ENCODE assay signal across 37 cellular contexts in the genomic region with DNA sequence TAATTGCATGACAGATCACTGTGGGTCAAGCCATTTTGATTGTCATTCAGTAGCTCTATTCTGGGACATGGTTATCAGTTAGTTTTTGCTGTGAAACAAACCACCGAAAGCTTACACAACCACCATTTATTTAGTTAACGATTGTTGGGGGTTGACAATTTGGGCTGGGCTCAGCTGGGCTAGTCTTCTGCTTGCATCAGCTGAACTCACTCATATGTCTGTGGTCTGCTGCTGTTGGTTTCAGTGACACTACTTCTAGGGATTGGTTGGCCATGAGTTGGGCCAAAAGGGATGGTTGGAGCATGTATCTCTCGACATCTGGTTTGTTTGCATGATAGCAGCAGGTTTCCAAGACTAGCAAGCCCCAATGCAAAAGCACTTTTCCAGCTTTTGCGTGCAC. TPM values are rescaled to one million over a fixed set of nuclear protein-coding genes. Genes with fewer than 3 reads are reported as not detected.
"Had no signal": no experiment of that assay in that cellular context is flagged by ENCODE, and none has a peak within 500 bp of the region (broad histone marks: within the 10 kb centered on the region; RNA-seq: fewer than 3 reads in every experiment).

No MANE protein-coding gene starts in this region.

- H3K4me3 Mint-ChIP-seq: activated B cell treated with CpG ODN at 0.5 μM for 24 hours; activated CD4-positive, alpha-beta memory T cell treated with anti-CD3 and anti-CD28 coated beads, Interleukin-2, amount 10 ng/mL, durations not matched to agents 7 days and 5 days; activated CD4-positive, alpha-beta T cell treated with anti-CD3 and anti-CD28 coated beads, Interleukin-2, amount 10 ng/mL, durations not matched to agents 24 days and 14 days; activated CD8-positive, alpha-beta memory T cell treated with anti-CD3 and anti-CD28 coated beads, Interleukin-2, amount 10 ng/mL, durations not matched to agents 7 days and 5 days; activated CD8-positive, alpha-beta T cell treated with anti-CD3 and anti-CD28 coated beads, Interleukin-2, amount 10 ng/mL, durations not matched to agents 7 days and 5 days; activated naive CD4-positive, alpha-beta T cell treated with anti-CD3 and anti-CD28 coated beads, Interleukin-2, amount 10 ng/mL, durations not matched to agents 7 days and 5 days; activated naive CD4-positive, alpha-beta T cell treated with anti-CD3 and anti-CD28 coated beads, Interleukin-2, amount 50 U/mL, for 24 hours; activated naive CD8-positive, alpha-beta T cell; activated naive CD8-positive, alpha-beta T cell treated with anti-CD3 and anti-CD28 coated beads, Interleukin-2, amount 10 ng/mL, durations not matched to agents 7 days and 5 days; activated naive CD8-positive, alpha-beta T cell treated with anti-CD3 and anti-CD28 coated beads, Interleukin-2, amount 50 U/mL, for 24 hours; activated T-cell treated with anti-CD3 and anti-CD28 coated beads, Interleukin-2, amount 50 U/mL, for 24 hours; brain; central memory CD8-positive, alpha-beta T cell; T-helper 2 cell treated with Interferon-gamma antibody and Interleukin-4, amounts not matched to agents 5 μg/mL and 100 μg/mL, for 36 hours had no signal

- H3K4me1 ChIP-seq: ascending aorta, colonic mucosa had no signal

- H3K4me1 Mint-ChIP-seq: brain had no signal

- H3K36me3 Mint-ChIP-seq: activated CD8-positive, alpha-beta memory T cell treated with anti-CD3 and anti-CD28 coated beads, Interleukin-2, amount 10 ng/mL, durations not matched to agents 7 days and 5 days; activated naive CD4-positive, alpha-beta T cell treated with anti-CD3 and anti-CD28 coated beads, Interleukin-2, amount 10 ng/mL, durations not matched to agents 7 days and 5 days; activated naive CD8-positive, alpha-beta T cell; activated naive CD8-positive, alpha-beta T cell treated with anti-CD3 and anti-CD28 coated beads, Interleukin-2, amount 10 ng/mL, durations not matched to agents 7 days and 5 days; brain had no signal

- H3K27me3 ChIP-seq: ascending aorta, cardiac muscle cell, colonic mucosa had no signal

- H3K27ac Mint-ChIP-seq: activated B cell treated with CpG ODN at 0.5 μM for 24 hours; activated CD4-positive, alpha-beta memory T cell treated with anti-CD3 and anti-CD28 coated beads, Interleukin-2, amount 10 ng/mL, durations not matched to agents 7 days and 5 days; activated CD4-positive, alpha-beta T cell treated with anti-CD3 and anti-CD28 coated beads, Interleukin-2, amount 10 ng/mL, durations not matched to agents 24 days and 14 days; activated CD8-positive, alpha-beta memory T cell treated with anti-CD3 and anti-CD28 coated beads, Interleukin-2, amount 10 ng/mL, durations not matched to agents 7 days and 5 days; activated CD8-positive, alpha-beta T cell treated with anti-CD3 and anti-CD28 coated beads, Interleukin-2, amount 10 ng/mL, durations not matched to agents 7 days and 5 days; activated naive CD4-positive, alpha-beta T cell treated with anti-CD3 and anti-CD28 coated beads, Interleukin-2, amount 10 ng/mL, durations not matched to agents 7 days and 5 days; activated naive CD4-positive, alpha-beta T cell treated with anti-CD3 and anti-CD28 coated beads, Interleukin-2, amount 50 U/mL, for 24 hours; activated naive CD8-positive, alpha-beta T cell; activated naive CD8-positive, alpha-beta T cell treated with anti-CD3 and anti-CD28 coated beads, Interleukin-2, amount 10 ng/mL, durations not matched to agents 7 days and 5 days; activated naive CD8-positive, alpha-beta T cell treated with anti-CD3 and anti-CD28 coated beads, Interleukin-2, amount 50 U/mL, for 24 hours; activated T-cell treated with anti-CD3 and anti-CD28 coated beads, Interleukin-2, amount 50 U/mL, for 24 hours; activated T-helper 2 cell treated with anti-CD3 and anti-CD28 coated beads, Interferon-gamma antibody, Interleukin-2, Interleukin-4, amounts not matched to agents 10 μg/mL and 5 μg/mL and 100 μg/mL, durations not matched to agents 14 hours and 24 hours and 36 hours; brain; T-helper 2 cell treated with Interferon-gamma antibody and Interleukin-4, amounts not matched to agents 5 μg/mL and 100 μg/mL, for 36 hours had no signal

- H3K4me3 ChIP-seq: ascending aorta, cardiac muscle cell, colonic mucosa had no signal

- H3K36me3 ChIP-seq: ascending aorta, cardiac muscle cell, colonic mucosa had no signal

- DNase-seq: activated B cell treated with CpG ODN at 0.5 μM for 24 hours; activated CD4-positive, alpha-beta memory T cell treated with anti-CD3 and anti-CD28 coated beads, Interleukin-2, amount 10 ng/mL, durations not matched to agents 7 days and 5 days; activated CD4-positive, alpha-beta T cell treated with anti-CD3 and anti-CD28 coated beads for 4 hours; activated CD4-positive, alpha-beta T cell treated with anti-CD3 and anti-CD28 coated beads, Interleukin-2, amount 10 ng/mL, durations not matched to agents 24 days and 14 days; activated CD4-positive, alpha-beta T cell treated with anti-CD3 and anti-CD28 coated beads, Interleukin-2, amount 50 U/mL, for 1 hour; activated CD4-positive, alpha-beta T cell treated with anti-CD3 and anti-CD28 coated beads, Interleukin-2, amount 50 U/mL, for 48 hours; activated CD4-positive, CD25-positive, alpha-beta regulatory T cell treated with anti-CD3 and anti-CD28 coated beads, Interleukin-2, amount 50 U/mL, for 72 hours; activated CD8-positive, alpha-beta memory T cell treated with anti-CD3 and anti-CD28 coated beads for 24 hours; activated CD8-positive, alpha-beta memory T cell treated with anti-CD3 and anti-CD28 coated beads, Interleukin-2, amount 10 ng/mL, durations not matched to agents 7 days and 5 days; activated CD8-positive, alpha-beta memory T cell treated with anti-CD3 and anti-CD28 coated beads, Interleukin-2, amount 50 U/mL, for 48 hours; activated CD8-positive, alpha-beta T cell treated with anti-CD3 and anti-CD28 coated beads, Interleukin-2, amount 10 ng/mL, durations not matched to agents 7 days and 5 days; activated effector memory CD4-positive, alpha-beta T cell treated with Interleukin-2 at 50 U/mL for 16 hours; activated gamma-delta T cell; activated naive CD4-positive, alpha-beta T cell treated with anti-CD3 and anti-CD28 coated beads, Interleukin-2, amount 10 ng/mL, durations not matched to agents 7 days and 5 days; activated naive CD4-positive, alpha-beta T cell treated with Interleukin-2 at 50 U/mL for 16 hours; activated naive CD8-positive, alpha-beta T cell treated with anti-CD3 and anti-CD28 coated beads, Interleukin-2, amount 10 ng/mL, durations not matched to agents 7 days and 5 days; activated naive CD8-positive, alpha-beta T cell treated with anti-CD3 and anti-CD28 coated beads, Interleukin-2, amount 50 U/mL, for 24 hours; activated T-cell treated with anti-CD3 and anti-CD28 coated beads, Interleukin-2, amount 50 U/mL, for 24 hours; activated T-cell treated with anti-CD3 and anti-CD28 coated beads, Interleukin-2, amount 50 U/mL, for 48 hours; amygdala; anterior cingulate cortex; caudate nucleus; cerebellar nuclear complex; colonic mucosa; T-helper 2 cell; T-helper 9 cell had no signal

- FAIRE-seq: bronchial epithelial cell, TTC549 had no signal

- H3K9me3 ChIP-seq: ascending aorta, colonic mucosa had no signal

- H3K9me3 Mint-ChIP-seq: activated B cell treated with CpG ODN at 0.5 μM for 24 hours; activated CD4-positive, alpha-beta memory T cell treated with anti-CD3 and anti-CD28 coated beads, Interleukin-2, amount 10 ng/mL, durations not matched to agents 7 days and 5 days; activated CD4-positive, alpha-beta T cell treated with anti-CD3 and anti-CD28 coated beads, Interleukin-2, amount 10 ng/mL, durations not matched to agents 24 days and 14 days; activated naive CD4-positive, alpha-beta T cell treated with anti-CD3 and anti-CD28 coated beads, Interleukin-2, amount 10 ng/mL, durations not matched to agents 7 days and 5 days; activated naive CD4-positive, alpha-beta T cell treated with anti-CD3 and anti-CD28 coated beads, Interleukin-2, amount 50 U/mL, for 24 hours; activated naive CD8-positive, alpha-beta T cell treated with anti-CD3 and anti-CD28 coated beads, Interleukin-2, amount 10 ng/mL, durations not matched to agents 7 days and 5 days; activated naive CD8-positive, alpha-beta T cell treated with anti-CD3 and anti-CD28 coated beads, Interleukin-2, amount 50 U/mL, for 24 hours; activated T-cell treated with anti-CD3 and anti-CD28 coated beads, Interleukin-2, amount 50 U/mL, for 24 hours; activated T-helper 2 cell treated with anti-CD3 and anti-CD28 coated beads, Interferon-gamma antibody, Interleukin-2, Interleukin-4, amounts not matched to agents 10 μg/mL and 5 μg/mL and 100 μg/mL, durations not matched to agents 14 hours and 24 hours and 36 hours; central memory CD8-positive, alpha-beta T cell; T-helper 2 cell treated with Interferon-gamma antibody and Interleukin-4, amounts not matched to agents 5 μg/mL and 100 μg/mL, for 36 hours had no signal

- ATAC-seq: activated CD8-positive, alpha-beta memory T cell treated with anti-CD3 and anti-CD28 coated beads, Interleukin-2, amount 10 ng/mL, durations not matched to agents 7 days and 5 days; activated CD8-positive, alpha-beta T cell treated with anti-CD3 and anti-CD28 coated beads, Interleukin-2, amount 10 ng/mL, durations not matched to agents 7 days and 5 days; activated naive CD8-positive, alpha-beta T cell treated with anti-CD3 and anti-CD28 coated beads, Interleukin-2, amount 50 U/mL, for 24 hours had no signal

- H3K27ac ChIP-seq: ascending aorta, cardiac muscle cell, colonic mucosa, VCaP had no signal

RNA-seq across cellular contexts. Expression of gene SMIM10, which starts 5.3 kb away (rescaled TPM):
- total RNA-seq: bronchial epithelial cell had no signal

RNA-seq across cellular contexts. Expression of gene RTL8B, which starts 36.9 kb away (rescaled TPM):
- total RNA-seq: activated B cell treated with CpG ODN at 0.5 μM for 24 hours had no signal
